In the genomic region with DNA sequence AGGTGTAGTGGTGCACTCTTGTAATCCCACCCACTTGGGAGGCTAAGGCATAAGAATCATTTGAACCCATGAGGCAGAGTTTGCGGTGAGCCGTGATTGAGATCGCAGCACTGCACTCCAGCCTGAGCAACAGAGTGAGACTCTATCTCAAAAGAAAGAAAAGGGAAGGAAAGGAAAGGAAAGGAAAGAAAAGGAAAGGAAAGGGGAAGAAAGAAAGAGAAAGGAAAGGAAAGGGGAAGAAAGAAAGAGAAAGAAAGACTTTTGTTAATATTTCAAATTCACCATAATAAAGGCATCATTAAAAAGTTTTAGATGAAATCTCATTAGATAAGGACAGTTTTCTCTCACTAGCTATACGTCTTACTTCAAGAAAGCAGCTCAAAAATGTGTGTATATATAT, we compare ENCODE assay signal across 17 cellular contexts.
A peak's percentile ranks its signal among the peaks of the same experiment; 100 is the strongest.
DNase-seq lines count a peak whose midpoint lies in the region; ATAC-seq and TF ChIP-seq lines count a peak whose summit lies in the region.
"Had no signal": no experiment of that assay in that cellular context is flagged by ENCODE, and none has a peak within 500 bp of the region (broad histone marks: within the 10 kb centered on the region; RNA-seq: fewer than 3 reads in every experiment).

No MANE protein-coding gene starts in this region.

- CTCF ChIA-PET in WTC11 (lab: Charles Lee): interaction anchor here (1.6 kb wide), 1 partner anchor 10 kb away, joined by 4 read pairs; no protein-coding TSS in a partner anchor

- no peak for DNase-seq in activated naive CD4-positive, alpha-beta T cell treated with Interleukin-2 at 50 U/mL for 16 hours
- DNase-seq in WTC11 (ENCODE audit: low spot score): no peak
- DNase-seq in WERI-Rb-1: no peak
- no peak for DNase-seq in Kasumi-1 (lab: John Stamatoyannopoulos, UW)
- DNase-seq: AML-193; Caco-2; Calu3; CD4-positive, alpha-beta T cell; CD8-positive, alpha-beta T cell; DMS79 treated with DMSO at 0.1 percent for 48 hours; GF-D8 had no signal

- POLR2A ChIA-PET in WTC11 (lab: Charles Lee): no interaction called here

- no peaks in the 10 kb centered on the region for H3K27me3 ChIP-seq in WERI-Rb-1 (ENCODE audit: insufficient read depth, low read depth, severe bottlenecking)
- H3K27me3 ChIP-seq: BLaER1 treated with 17β-estradiol and CSF1 and Interleukin-3, amounts not matched to agents 10 nM and 100 nM had no signal

- H3K9me3 ChIP-seq in WERI-Rb-1 (ENCODE audit: severe bottlenecking): no peaks in the 10 kb centered on the region
- H3K9me3 ChIP-seq: A549; BLaER1 treated with 17β-estradiol and CSF1 and Interleukin-3, amounts not matched to agents 10 nM and 100 nM; Caco-2 had no signal

- no peaks in the 10 kb centered on the region for H3K36me3 ChIP-seq in WERI-Rb-1
- H3K36me3 ChIP-seq: BLaER1 treated with 17β-estradiol and CSF1 and Interleukin-3, amounts not matched to agents 10 nM and 100 nM had no signal

- no peak overlapping the region for H3K27ac ChIP-seq in WERI-Rb-1
- H3K27ac ChIP-seq: 22Rv1; A549; BLaER1 treated with 17β-estradiol and CSF1 and Interleukin-3, amounts not matched to agents 10 nM and 100 nM; C4-2B had no signal

- no peaks in the 10 kb centered on the region for H3K4me1 Mint-ChIP-seq in activated naive CD4-positive, alpha-beta T cell treated with anti-CD3 and anti-CD28 coated beads, Interleukin-2, amount 50 U/mL, for 24 hours
- 0 out of 2 replicates have a peak, but pooled peaks cover 10% of the 10 kb centered on the region for H3K4me1 Mint-ChIP-seq in WTC11
- H3K4me1 Mint-ChIP-seq: B cell had no signal

- H3K4me3 Mint-ChIP-seq in activated naive CD4-positive, alpha-beta T cell treated with anti-CD3 and anti-CD28 coated beads, Interleukin-2, amount 50 U/mL, for 24 hours: no peak overlapping the region
- no peak overlapping the region for H3K4me3 Mint-ChIP-seq in WTC11
- H3K4me3 Mint-ChIP-seq: B cell; CD4-positive, alpha-beta T cell; CD8-positive, alpha-beta T cell had no signal

- no peaks in the 10 kb centered on the region for H3K27me3 Mint-ChIP-seq in activated naive CD4-positive, alpha-beta T cell treated with anti-CD3 and anti-CD28 coated beads, Interleukin-2, amount 50 U/mL, for 24 hours
- H3K27me3 Mint-ChIP-seq in WTC11 (ENCODE audit: low read depth): no peaks in the 10 kb centered on the region
- H3K27me3 Mint-ChIP-seq: B cell; CD4-positive, alpha-beta T cell had no signal

- peak overlapping the region; percentile 9 for H3K27ac Mint-ChIP-seq in activated naive CD4-positive, alpha-beta T cell treated with anti-CD3 and anti-CD28 coated beads, Interleukin-2, amount 50 U/mL, for 24 hours
- peak overlapping the region; percentile 84; the same call in 1 of the 2 replicates for H3K27ac Mint-ChIP-seq in WTC11
- H3K27ac Mint-ChIP-seq: B cell; CD4-positive, alpha-beta T cell; CD8-positive, alpha-beta T cell had no signal

- H3K4me3 ChIP-seq in WERI-Rb-1 (ENCODE audit: low read depth, low read length): no peak overlapping the region
- H3K4me3 ChIP-seq: A549; BLaER1 treated with 17β-estradiol and CSF1 and Interleukin-3, amounts not matched to agents 10 nM and 100 nM had no signal

- H3K36me3 Mint-ChIP-seq in activated naive CD4-positive, alpha-beta T cell treated with anti-CD3 and anti-CD28 coated beads, Interleukin-2, amount 50 U/mL, for 24 hours: no peaks in the 10 kb centered on the region
- H3K36me3 Mint-ChIP-seq in WTC11: no peaks in the 10 kb centered on the region
- H3K36me3 Mint-ChIP-seq: CD8-positive, alpha-beta T cell had no signal

- TF ChIP-seq CTCF in WTC11 (IDR thresholded peaks at IDR 0.05): no peak
- no peak for TF ChIP-seq CTCF in WERI-Rb-1 (IDR thresholded peaks at IDR 0.05; ENCODE audit: low read depth, low read length)

- no peaks in the 10 kb centered on the region for H3K9me3 Mint-ChIP-seq in activated naive CD4-positive, alpha-beta T cell treated with anti-CD3 and anti-CD28 coated beads, Interleukin-2, amount 50 U/mL, for 24 hours
- no peaks in the 10 kb centered on the region for H3K9me3 Mint-ChIP-seq in WTC11

- ATAC-seq in WTC11: no peak
- ATAC-seq: A549; CD8-positive, alpha-beta T cell had no signal

TF ChIP-seq in WTC11, 78 proteins besides CTCF, POLR2A, EP300 and RAD21:
- TF ChIP-seq, protein P1, sequence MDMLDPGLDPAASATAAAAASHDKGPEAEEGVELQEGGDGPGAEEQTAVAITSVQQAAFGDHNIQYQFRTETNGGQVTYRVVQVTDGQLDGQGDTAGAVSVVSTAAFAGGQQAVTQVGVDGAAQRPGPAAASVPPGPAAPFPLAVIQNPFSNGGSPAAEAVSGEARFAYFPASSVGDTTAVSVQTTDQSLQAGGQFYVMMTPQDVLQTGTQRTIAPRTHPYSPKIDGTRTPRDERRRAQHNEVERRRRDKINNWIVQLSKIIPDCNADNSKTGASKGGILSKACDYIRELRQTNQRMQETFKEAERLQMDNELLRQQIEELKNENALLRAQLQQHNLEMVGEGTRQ (CRISPR knock-in tag; IDR thresholded peaks at IDR 0.05): no peak
- TF ChIP-seq ZNF138 (CRISPR knock-in tag; conservative IDR thresholded peaks at IDR 0.05) (no peak), RORB (CRISPR knock-in tag; IDR thresholded peaks at IDR 0.05) (no peak)
